In genomic region chr2:105746177-105747080, GRCh38 we compare ENCODE assay signal across 8 cellular contexts. TPM values are rescaled to one million over a fixed set of nuclear protein-coding genes. Genes with fewer than 3 reads are reported as not detected.
DNase-seq lines count a peak whose midpoint lies in the region; ATAC-seq lines count a peak whose summit lies in the region.

No MANE protein-coding gene starts in this region.

- no peaks in the 10 kb centered on the region; the same call in 1 of the 2 replicates for H3K9me3 ChIP-seq in BLaER1

- peak overlapping the region; percentile 93 for H3K27ac ChIP-seq in BLaER1

- peak overlapping the region; percentile 95 for H3K9ac ChIP-seq in BLaER1

- H3K4me1 ChIP-seq in BLaER1, result peaks cover 58% of the 10 kb centered on the region

- ATAC-seq in GM19455 (IDR thresholded peaks at IDR 0.05; ENCODE audit: unreplicated experiment) (peak; percentile 48), HG03571 (IDR thresholded peaks at IDR 0.05; ENCODE audit: unreplicated experiment) (peak; percentile 52)

- peak overlapping the region; percentile 98 for H3K4me2 ChIP-seq in BLaER1

- H3K36me3 ChIP-seq in BLaER1, result peaks cover 26% of the 10 kb centered on the region

- peak; percentile 84 to 88 for DNase-seq in activated CD4-positive, alpha-beta T cell treated with anti-CD3 and anti-CD28 coated beads for 4 hours
- DNase-seq in dermis blood vessel endothelial cell (peak; percentile 17), mucosa of gallbladder (ENCODE audit: low spot score) (peak; percentile 55), DMS153 treated with DMSO at 0.1 percent for 48 hours (lab: John Stamatoyannopoulos, UW; ENCODE audit: unreplicated experiment) (no peak)
- DNase-seq in stimulated activated CD8-positive, alpha-beta memory T cell treated with anti-CD3 and anti-CD28 coated beads, Interleukin-7, amount 100 ng/mL, for 1 hour (ENCODE audit: low read depth in 2 of 2), result peak; percentile 50 to 63

- peaks cover 64% of the 10 kb centered on the region for H4K20me1 ChIP-seq in BLaER1

- peak overlapping the region; percentile 98 for H3K4me3 ChIP-seq in BLaER1

- H3K27me3 ChIP-seq in BLaER1, result no peaks in the 10 kb centered on the region

RNA-seq across cellular contexts. Expression of gene NCK2, which starts 1.7 kb away (rescaled TPM):
- total RNA-seq in dermis blood vessel endothelial cell, result 51.1 and 51.6 TPM in 2 replicates
- 160 TPM for total RNA-seq in mucosa of gallbladder
